In the genomic region with DNA sequence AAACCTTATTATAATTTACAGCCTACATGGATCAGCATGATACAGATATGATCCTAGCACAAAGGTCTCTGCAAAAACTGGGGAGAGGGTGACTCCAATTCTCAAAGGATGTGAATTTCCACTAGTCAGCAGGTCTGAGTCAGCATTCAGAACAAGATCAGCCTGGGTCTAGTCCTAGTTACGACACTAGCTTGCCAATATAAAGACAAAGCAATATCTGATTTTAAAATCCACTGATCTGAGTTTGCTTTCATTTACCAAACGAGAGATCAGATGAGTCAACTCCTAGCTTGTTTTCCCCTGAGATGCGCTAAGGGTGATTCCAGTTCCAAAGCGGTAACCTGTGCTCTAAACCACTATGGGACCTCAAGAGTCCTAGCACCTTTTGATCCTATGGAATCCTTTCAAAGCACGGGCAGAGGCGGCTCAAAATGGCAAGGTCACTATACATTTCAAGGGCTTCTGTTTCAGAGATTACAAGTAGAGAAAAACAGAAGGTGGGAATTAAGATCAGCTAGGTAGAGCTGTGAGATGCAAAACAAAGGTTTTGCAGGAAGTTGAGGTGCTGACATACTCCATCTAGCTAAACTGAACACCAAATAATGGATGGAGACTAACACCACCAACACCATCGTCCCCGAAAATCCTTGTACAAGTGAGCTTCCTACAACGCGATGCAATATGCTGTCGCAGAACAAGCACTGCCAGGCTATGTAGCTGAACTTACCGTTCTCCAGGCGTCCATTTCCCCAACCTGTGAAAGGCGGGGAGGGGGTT, we compare ENCODE assay signal across 1 cellular context.
TF ChIP-seq lines count a peak whose summit lies in the region.

No MANE protein-coding gene starts in this region.

TF ChIP-seq in K562, 482 proteins besides CTCF, POLR2A, EP300 and RAD21 (continued from another document and continues in another):
- TF ChIP-seq E2F8 (IDR thresholded peaks at IDR 0.05; ENCODE audit: low read depth, partially characterized antibody), result no peak
- TF ChIP-seq SRSF3 (IDR thresholded peaks at IDR 0.05; ENCODE audit: insufficient read depth, low read length), result no peak
- TF ChIP-seq TGIF2 (CRISPR knock-in tag; IDR thresholded peaks at IDR 0.05), result no peak
- TF ChIP-seq, protein P1, sequence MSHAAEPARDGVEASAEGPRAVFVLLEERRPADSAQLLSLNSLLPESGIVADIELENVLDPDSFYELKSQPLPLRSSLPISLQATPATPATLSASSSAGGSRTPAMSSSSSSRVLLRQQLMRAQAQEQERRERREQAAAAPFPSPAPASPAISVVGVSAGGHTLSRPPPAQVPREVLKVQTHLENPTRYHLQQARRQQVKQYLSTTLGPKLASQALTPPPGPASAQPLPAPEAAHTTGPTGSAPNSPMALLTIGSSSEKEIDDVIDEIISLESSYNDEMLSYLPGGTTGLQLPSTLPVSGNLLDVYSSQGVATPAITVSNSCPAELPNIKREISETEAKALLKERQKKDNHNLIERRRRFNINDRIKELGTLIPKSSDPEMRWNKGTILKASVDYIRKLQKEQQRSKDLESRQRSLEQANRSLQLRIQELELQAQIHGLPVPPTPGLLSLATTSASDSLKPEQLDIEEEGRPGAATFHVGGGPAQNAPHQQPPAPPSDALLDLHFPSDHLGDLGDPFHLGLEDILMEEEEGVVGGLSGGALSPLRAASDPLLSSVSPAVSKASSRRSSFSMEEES (CRISPR knock-in tag; IDR thresholded peaks at IDR 0.05), result no peak
- TF ChIP-seq, protein P2, sequence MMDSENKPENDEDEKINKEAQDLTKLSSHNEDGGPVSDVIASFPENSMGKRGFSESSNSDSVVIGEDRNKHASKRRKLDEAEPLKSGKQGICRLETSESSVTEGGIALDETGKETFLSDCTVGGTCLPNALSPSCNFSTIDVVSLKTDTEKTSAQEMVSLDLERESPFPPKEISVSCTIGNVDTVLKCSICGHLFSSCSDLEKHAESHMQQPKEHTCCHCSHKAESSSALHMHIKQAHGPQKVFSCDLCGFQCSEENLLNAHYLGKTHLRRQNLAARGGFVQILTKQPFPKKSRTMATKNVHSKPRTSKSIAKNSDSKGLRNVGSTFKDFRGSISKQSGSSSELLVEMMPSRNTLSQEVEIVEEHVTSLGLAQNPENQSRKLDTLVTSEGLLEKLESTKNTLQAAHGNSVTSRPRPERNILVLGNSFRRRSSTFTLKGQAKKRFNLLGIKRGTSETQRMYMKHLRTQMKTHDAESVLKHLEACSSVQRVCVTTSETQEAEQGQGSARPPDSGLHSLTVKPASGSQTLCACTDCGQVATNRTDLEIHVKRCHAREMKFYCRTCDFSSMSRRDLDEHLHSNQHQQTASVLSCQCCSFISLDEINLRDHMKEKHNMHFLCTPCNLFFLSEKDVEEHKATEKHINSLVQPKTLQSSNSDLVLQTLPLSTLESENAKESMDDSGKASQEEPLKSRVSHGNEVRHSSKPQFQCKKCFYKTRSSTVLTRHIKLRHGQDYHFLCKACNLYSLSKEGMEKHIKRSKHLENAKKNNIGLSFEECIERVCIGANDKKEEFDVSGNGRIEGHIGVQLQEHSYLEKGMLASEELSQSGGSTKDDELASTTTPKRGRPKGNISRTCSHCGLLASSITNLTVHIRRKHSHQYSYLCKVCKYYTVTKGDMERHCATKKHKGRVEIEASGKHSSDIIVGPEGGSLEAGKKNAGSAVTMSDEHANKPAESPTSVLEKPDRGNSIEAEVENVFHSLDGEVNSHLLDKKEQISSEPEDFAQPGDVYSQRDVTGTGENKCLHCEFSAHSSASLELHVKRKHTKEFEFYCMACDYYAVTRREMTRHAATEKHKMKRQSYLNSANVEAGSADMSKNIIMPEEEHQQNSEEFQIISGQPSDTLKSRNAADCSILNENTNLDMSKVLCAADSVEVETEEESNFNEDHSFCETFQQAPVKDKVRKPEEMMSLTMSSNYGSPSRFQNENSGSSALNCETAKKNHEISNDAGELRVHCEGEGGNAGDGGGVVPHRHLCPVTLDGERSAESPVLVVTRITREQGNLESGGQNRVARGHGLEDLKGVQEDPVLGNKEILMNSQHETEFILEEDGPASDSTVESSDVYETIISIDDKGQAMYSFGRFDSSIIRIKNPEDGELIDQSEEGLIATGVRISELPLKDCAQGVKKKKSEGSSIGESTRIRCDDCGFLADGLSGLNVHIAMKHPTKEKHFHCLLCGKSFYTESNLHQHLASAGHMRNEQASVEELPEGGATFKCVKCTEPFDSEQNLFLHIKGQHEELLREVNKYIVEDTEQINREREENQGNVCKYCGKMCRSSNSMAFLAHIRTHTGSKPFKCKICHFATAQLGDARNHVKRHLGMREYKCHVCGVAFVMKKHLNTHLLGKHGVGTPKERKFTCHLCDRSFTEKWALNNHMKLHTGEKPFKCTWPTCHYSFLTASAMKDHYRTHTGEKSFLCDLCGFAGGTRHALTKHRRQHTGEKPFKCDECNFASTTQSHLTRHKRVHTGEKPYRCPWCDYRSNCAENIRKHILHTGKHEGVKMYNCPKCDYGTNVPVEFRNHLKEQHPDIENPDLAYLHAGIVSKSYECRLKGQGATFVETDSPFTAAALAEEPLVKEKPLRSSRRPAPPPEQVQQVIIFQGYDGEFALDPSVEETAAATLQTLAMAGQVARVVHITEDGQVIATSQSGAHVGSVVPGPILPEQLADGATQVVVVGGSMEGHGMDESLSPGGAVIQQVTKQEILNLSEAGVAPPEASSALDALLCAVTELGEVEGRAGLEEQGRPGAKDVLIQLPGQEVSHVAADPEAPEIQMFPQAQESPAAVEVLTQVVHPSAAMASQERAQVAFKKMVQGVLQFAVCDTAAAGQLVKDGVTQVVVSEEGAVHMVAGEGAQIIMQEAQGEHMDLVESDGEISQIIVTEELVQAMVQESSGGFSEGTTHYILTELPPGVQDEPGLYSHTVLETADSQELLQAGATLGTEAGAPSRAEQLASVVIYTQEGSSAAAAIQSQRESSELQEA (IDR thresholded peaks at IDR 0.05; ENCODE audit: low read depth), result no peak
- no peak for TF ChIP-seq NCOA2 (IDR thresholded peaks at IDR 0.05; ENCODE audit: partially characterized antibody in 2 of 2)
- TF ChIP-seq IRF2 (CRISPR knock-in tag; IDR thresholded peaks at IDR 0.05), result no peak
- no peak for TF ChIP-seq FOXJ3 (CRISPR knock-in tag; IDR thresholded peaks at IDR 0.05)
- TF ChIP-seq PRMT5 (CRISPR knock-in tag; IDR thresholded peaks at IDR 0.05), result no peak
- no peak for TF ChIP-seq BRD9 (IDR thresholded peaks at IDR 0.05; ENCODE audit: low read depth, partially characterized antibody)
- TF ChIP-seq, protein P3, sequence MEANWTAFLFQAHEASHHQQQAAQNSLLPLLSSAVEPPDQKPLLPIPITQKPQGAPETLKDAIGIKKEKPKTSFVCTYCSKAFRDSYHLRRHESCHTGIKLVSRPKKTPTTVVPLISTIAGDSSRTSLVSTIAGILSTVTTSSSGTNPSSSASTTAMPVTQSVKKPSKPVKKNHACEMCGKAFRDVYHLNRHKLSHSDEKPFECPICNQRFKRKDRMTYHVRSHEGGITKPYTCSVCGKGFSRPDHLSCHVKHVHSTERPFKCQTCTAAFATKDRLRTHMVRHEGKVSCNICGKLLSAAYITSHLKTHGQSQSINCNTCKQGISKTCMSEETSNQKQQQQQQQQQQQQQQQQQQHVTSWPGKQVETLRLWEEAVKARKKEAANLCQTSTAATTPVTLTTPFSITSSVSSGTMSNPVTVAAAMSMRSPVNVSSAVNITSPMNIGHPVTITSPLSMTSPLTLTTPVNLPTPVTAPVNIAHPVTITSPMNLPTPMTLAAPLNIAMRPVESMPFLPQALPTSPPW (CRISPR knock-in tag; IDR thresholded peaks at IDR 0.05), result no peak
- no peak for TF ChIP-seq FOXP1 (CRISPR knock-in tag; IDR thresholded peaks at IDR 0.05)
- TF ChIP-seq BRCA1 (IDR thresholded peaks at IDR 0.05), result no peak
- TF ChIP-seq BRCA1 (CRISPR knock-in tag; IDR thresholded peaks at IDR 0.05), result no peak
- peak; percentile 96 for TF ChIP-seq HMBOX1 (IDR thresholded peaks at IDR 0.05)
- TF ChIP-seq ZC3H11A (IDR thresholded peaks at IDR 0.05; ENCODE audit: low read depth, low read length), result no peak
- TF ChIP-seq TAL1 (IDR thresholded peaks at IDR 0.05), result no peak
- no peak for TF ChIP-seq ZNF398 (CRISPR knock-in tag; IDR thresholded peaks at IDR 0.05)
- no peak for TF ChIP-seq TFAM (CRISPR knock-in tag; conservative IDR thresholded peaks at IDR 0.05)
- no peak for TF ChIP-seq HMG20A (CRISPR knock-in tag; conservative IDR thresholded peaks at IDR 0.05)
- no peak for TF ChIP-seq ARHGAP35 (IDR thresholded peaks at IDR 0.05; ENCODE audit: partially characterized antibody)
- no peak for TF ChIP-seq CHD1 (IDR thresholded peaks at IDR 0.05; ENCODE audit: low read length)
- no peak for TF ChIP-seq CHCHD3 (CRISPR knock-in tag; IDR thresholded peaks at IDR 0.05)
- no peak for TF ChIP-seq ZNF707 (CRISPR knock-in tag; conservative IDR thresholded peaks at IDR 0.05)
- TF ChIP-seq, protein P4, sequence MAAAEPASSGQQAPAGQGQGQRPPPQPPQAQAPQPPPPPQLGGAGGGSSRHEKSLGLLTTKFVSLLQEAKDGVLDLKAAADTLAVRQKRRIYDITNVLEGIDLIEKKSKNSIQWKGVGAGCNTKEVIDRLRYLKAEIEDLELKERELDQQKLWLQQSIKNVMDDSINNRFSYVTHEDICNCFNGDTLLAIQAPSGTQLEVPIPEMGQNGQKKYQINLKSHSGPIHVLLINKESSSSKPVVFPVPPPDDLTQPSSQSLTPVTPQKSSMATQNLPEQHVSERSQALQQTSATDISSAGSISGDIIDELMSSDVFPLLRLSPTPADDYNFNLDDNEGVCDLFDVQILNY (CRISPR knock-in tag; IDR thresholded peaks at IDR 0.05), result no peak
- TF ChIP-seq GABPB1 (CRISPR knock-in tag; IDR thresholded peaks at IDR 0.05), result no peak
- TF ChIP-seq MTA3 (IDR thresholded peaks at IDR 0.05; ENCODE audit: borderline replicate concordance), result no peak
- TF ChIP-seq KDM5B (IDR thresholded peaks at IDR 0.05; ENCODE audit: insufficient replicate concordance, low read depth, low read length), result no peak
- TF ChIP-seq DPF2 (IDR thresholded peaks at IDR 0.05), result peak; percentile 30; the same call in 1 of the 2 replicates
- TF ChIP-seq SP1 (CRISPR knock-in tag; IDR thresholded peaks at IDR 0.05), result 0 out of 2 replicates have a peak, but pooled peaks have one; percentile 21
- TF ChIP-seq, protein P5, sequence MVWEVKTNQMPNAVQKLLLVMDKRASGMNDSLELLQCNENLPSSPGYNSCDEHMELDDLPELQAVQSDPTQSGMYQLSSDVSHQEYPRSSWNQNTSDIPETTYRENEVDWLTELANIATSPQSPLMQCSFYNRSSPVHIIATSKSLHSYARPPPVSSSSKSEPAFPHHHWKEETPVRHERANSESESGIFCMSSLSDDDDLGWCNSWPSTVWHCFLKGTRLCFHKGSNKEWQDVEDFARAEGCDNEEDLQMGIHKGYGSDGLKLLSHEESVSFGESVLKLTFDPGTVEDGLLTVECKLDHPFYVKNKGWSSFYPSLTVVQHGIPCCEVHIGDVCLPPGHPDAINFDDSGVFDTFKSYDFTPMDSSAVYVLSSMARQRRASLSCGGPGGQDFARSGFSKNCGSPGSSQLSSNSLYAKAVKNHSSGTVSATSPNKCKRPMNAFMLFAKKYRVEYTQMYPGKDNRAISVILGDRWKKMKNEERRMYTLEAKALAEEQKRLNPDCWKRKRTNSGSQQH (CRISPR knock-in tag; IDR thresholded peaks at IDR 0.05), result no peak
- no peak for TF ChIP-seq RBFOX2 (IDR thresholded peaks at IDR 0.05; ENCODE audit: low read depth, low read length)
- TF ChIP-seq CBX5 (IDR thresholded peaks at IDR 0.05; ENCODE audit: borderline replicate concordance, low read depth), result no peak
- TF ChIP-seq FOS (IDR thresholded peaks at IDR 0.05; ENCODE audit: extremely low read depth, insufficient read length), result no peak
- peak in 1 of 2 experiments; percentile 6; a peak in 1 of 4 replicates for TF ChIP-seq MLLT1 (IDR thresholded peaks at IDR 0.05)
- no peak for TF ChIP-seq MECOM (CRISPR knock-in tag; IDR thresholded peaks at IDR 0.05)
- no peak for TF ChIP-seq TBP (optimal IDR thresholded peaks at IDR 0.05; ENCODE audit: low read depth, low read length)
